In genomic region chr3:125104639-125105038, GRCh38 we compare ENCODE assay signal across 21 cellular contexts.
"Had no signal": no experiment of that assay in that cellular context is flagged by ENCODE, and none has a peak within 500 bp of the region (broad histone marks: within the 10 kb centered on the region; RNA-seq: fewer than 3 reads in every experiment).

No MANE protein-coding gene starts in this region.

- H3K4me1 Mint-ChIP-seq: nephron had no signal

- H3K27me3 Mint-ChIP-seq: memory B cell had no signal

- H3K36me3 ChIP-seq: heart left ventricle, sigmoid colon had no signal

- H3K4me3 ChIP-seq: heart left ventricle, sigmoid colon had no signal

- H3K4me3 Mint-ChIP-seq: activated CD8-positive, alpha-beta T cell treated with anti-CD3 and anti-CD28 coated beads, Interleukin-2, amount 10 ng/mL, durations not matched to agents 7 days and 5 days; activated naive CD4-positive, alpha-beta T cell treated with anti-CD3 and anti-CD28 coated beads, Interleukin-2, amount 10 ng/mL, durations not matched to agents 7 days and 5 days; activated T-helper 1 cell treated with anti-CD3 and anti-CD28 coated beads, Interleukin-12 subunit alpha, Interleukin-12 subunit beta, Interleukin-2, Interleukin-4 antibody, amounts not matched to agents 30 ng/mL and 10 ng/mL and 1 ng/mL, durations not matched to agents 14 hours and 24 hours and 36 hours; effector memory CD8-positive, alpha-beta T cell; memory B cell; nephron; stimulated activated naive CD8-positive, alpha-beta T cell treated with anti-CD3 and anti-CD28 coated beads, Interleukin-15, amount 100 ng/mL, for 72 hours; T-helper 1 cell treated with Interleukin-12 subunit alpha and Interleukin-12 subunit beta and Interleukin-4 antibody, amounts not matched to agents 30 μg/mL and 1 μg/mL, for 36 hours; WTC11 had no signal

- DNase-seq: activated CD4-positive, alpha-beta T cell treated with anti-CD3 and anti-CD28 coated beads for 48 hours; activated CD8-positive, alpha-beta memory T cell treated with anti-CD3 and anti-CD28 coated beads, Interleukin-2, amount 50 U/mL, for 48 hours; activated CD8-positive, alpha-beta T cell treated with anti-CD3 and anti-CD28 coated beads, Interleukin-2, amount 10 ng/mL, durations not matched to agents 7 days and 5 days; activated naive CD4-positive, alpha-beta T cell treated with anti-CD3 and anti-CD28 coated beads, Interleukin-2, amount 10 ng/mL, durations not matched to agents 7 days and 5 days; central memory CD4-positive, alpha-beta T cell; cortex of kidney; effector memory CD8-positive, alpha-beta T cell; foreskin melanocyte; heart left ventricle; occipital lobe; sigmoid colon; stimulated activated CD4-positive, alpha-beta T cell treated with anti-CD3 and anti-CD28 coated beads, Interleukin-12 subunit alpha, Interleukin-12 subunit beta, amount 100 ng/mL, for 4 hours; stimulated activated CD4-positive, alpha-beta T cell treated with anti-CD3 and anti-CD28 coated beads, Interleukin-2, amount 100 ng/mL, for 48 hours; stimulated activated naive CD8-positive, alpha-beta T cell treated with anti-CD3 and anti-CD28 coated beads, Interleukin-15, amount 100 ng/mL, for 72 hours had no signal

- FAIRE-seq: islet of Langerhans, urothelium cell line had no signal

- H3K27ac ChIP-seq: heart left ventricle, sigmoid colon had no signal

- H3K27me3 ChIP-seq: heart left ventricle, sigmoid colon had no signal

- H3K9me3 ChIP-seq: sigmoid colon had no signal

- ATAC-seq: activated CD8-positive, alpha-beta T cell treated with anti-CD3 and anti-CD28 coated beads, Interleukin-2, amount 10 ng/mL, durations not matched to agents 7 days and 5 days; effector memory CD8-positive, alpha-beta T cell; heart left ventricle; stimulated activated naive CD8-positive, alpha-beta T cell treated with anti-CD3 and anti-CD28 coated beads, Interleukin-15, amount 100 ng/mL, for 72 hours; WTC11 had no signal

- H3K27ac Mint-ChIP-seq: activated CD8-positive, alpha-beta T cell treated with anti-CD3 and anti-CD28 coated beads, Interleukin-2, amount 10 ng/mL, durations not matched to agents 7 days and 5 days; activated naive CD4-positive, alpha-beta T cell treated with anti-CD3 and anti-CD28 coated beads, Interleukin-2, amount 10 ng/mL, durations not matched to agents 7 days and 5 days; activated T-helper 1 cell treated with anti-CD3 and anti-CD28 coated beads, Interleukin-12 subunit alpha, Interleukin-12 subunit beta, Interleukin-2, Interleukin-4 antibody, amounts not matched to agents 30 ng/mL and 10 ng/mL and 1 ng/mL, durations not matched to agents 14 hours and 24 hours and 36 hours; effector memory CD8-positive, alpha-beta T cell; memory B cell; nephron; stimulated activated naive CD8-positive, alpha-beta T cell treated with anti-CD3 and anti-CD28 coated beads, Interleukin-15, amount 100 ng/mL, for 72 hours; T-helper 1 cell treated with Interleukin-12 subunit alpha and Interleukin-12 subunit beta and Interleukin-4 antibody, amounts not matched to agents 30 μg/mL and 1 μg/mL, for 36 hours; WTC11 had no signal
